Comparison of ENCODE assay signal across 17 cellular contexts in genomic region chr18:54742120-54742519, GRCh38.
"Had no signal": no experiment of that assay in that cellular context is flagged by ENCODE, and none has a peak within 500 bp of the region (broad histone marks: within the 10 kb centered on the region; RNA-seq: fewer than 3 reads in every experiment).

No MANE protein-coding gene starts in this region.

- H2AFZ ChIP-seq: parathyroid adenoma had no signal

- H3K4me1 ChIP-seq: parathyroid adenoma had no signal

- H3K4me1 Mint-ChIP-seq: activated CD4-positive, alpha-beta memory T cell treated with anti-CD3 and anti-CD28 coated beads, Interleukin-2, amount 10 ng/mL, durations not matched to agents 7 days and 5 days; central memory CD8-positive, alpha-beta T cell; neural crest cell; stimulated activated naive CD8-positive, alpha-beta T cell treated with anti-CD3 and anti-CD28 coated beads, Interleukin-15, amount 100 ng/mL, for 72 hours; T-cell had no signal

- H3K27me3 ChIP-seq: heart left ventricle had no signal

- H3K36me3 Mint-ChIP-seq: T-cell had no signal

- H3K9me3 ChIP-seq: heart left ventricle, left ventricle myocardium inferior had no signal

- ATAC-seq: activated CD4-positive, alpha-beta T cell treated with anti-CD3 and anti-CD28 coated beads for 36 hours; activated T-cell treated with anti-CD3 and anti-CD28 coated beads, Interleukin-2, amount 50 U/mL, for 72 hours; stimulated activated naive CD8-positive, alpha-beta T cell treated with anti-CD3 and anti-CD28 coated beads, Interleukin-15, amount 100 ng/mL, for 72 hours; T-cell had no signal

- H3K79me2 ChIP-seq: parathyroid adenoma had no signal

- DNase-seq: activated CD4-positive, alpha-beta memory T cell treated with anti-CD3 and anti-CD28 coated beads, Interleukin-2, amount 10 ng/mL, durations not matched to agents 7 days and 5 days; activated CD4-positive, alpha-beta T cell treated with anti-CD3 and anti-CD28 coated beads for 36 hours; activated CD8-positive, alpha-beta memory T cell treated with anti-CD3 and anti-CD28 coated beads, Interleukin-2, amount 50 U/mL, for 4 hours; activated naive CD4-positive, alpha-beta T cell; activated T-cell treated with anti-CD3 and anti-CD28 coated beads, Interleukin-2, amount 50 U/mL, for 72 hours; dermis blood vessel endothelial cell; endodermal cell; stimulated activated CD4-positive, alpha-beta T cell treated with anti-CD3 and anti-CD28 coated beads, Interleukin-15, amount 100 ng/mL, for 24 hours; stimulated activated CD4-positive, alpha-beta T cell treated with anti-CD3 and anti-CD28 coated beads, Interleukin-4, amount 100 ng/mL, for 24 hours; stimulated activated naive CD8-positive, alpha-beta T cell treated with anti-CD3 and anti-CD28 coated beads, Interleukin-15, amount 100 ng/mL, for 72 hours; T-cell; WERI-Rb-1 had no signal

- H3K27ac ChIP-seq: heart left ventricle, left ventricle myocardium inferior, parathyroid adenoma, WERI-Rb-1 had no signal

- H3K27ac Mint-ChIP-seq: activated CD4-positive, alpha-beta memory T cell treated with anti-CD3 and anti-CD28 coated beads, Interleukin-2, amount 10 ng/mL, durations not matched to agents 7 days and 5 days; activated CD4-positive, alpha-beta T cell treated with anti-CD3 and anti-CD28 coated beads for 36 hours; activated T-cell treated with anti-CD3 and anti-CD28 coated beads, Interleukin-2, amount 50 U/mL, for 72 hours; endodermal cell; stimulated activated naive CD8-positive, alpha-beta T cell treated with anti-CD3 and anti-CD28 coated beads, Interleukin-15, amount 100 ng/mL, for 72 hours; T-cell had no signal

- H3K9me3 Mint-ChIP-seq: activated CD4-positive, alpha-beta memory T cell treated with anti-CD3 and anti-CD28 coated beads, Interleukin-2, amount 10 ng/mL, durations not matched to agents 7 days and 5 days; neural crest cell; stimulated activated naive CD8-positive, alpha-beta T cell treated with anti-CD3 and anti-CD28 coated beads, Interleukin-15, amount 100 ng/mL, for 72 hours; T-cell had no signal

- H3K4me3 ChIP-seq: heart left ventricle, left ventricle myocardium inferior had no signal

- H3K4me3 Mint-ChIP-seq: activated CD4-positive, alpha-beta memory T cell treated with anti-CD3 and anti-CD28 coated beads, Interleukin-2, amount 10 ng/mL, durations not matched to agents 7 days and 5 days; activated CD4-positive, alpha-beta T cell treated with anti-CD3 and anti-CD28 coated beads for 36 hours; activated T-cell treated with anti-CD3 and anti-CD28 coated beads, Interleukin-2, amount 50 U/mL, for 72 hours; central memory CD8-positive, alpha-beta T cell; endodermal cell; neural crest cell; stimulated activated naive CD8-positive, alpha-beta T cell treated with anti-CD3 and anti-CD28 coated beads, Interleukin-15, amount 100 ng/mL, for 72 hours; T-cell had no signal

- H3K36me3 ChIP-seq: heart left ventricle, left ventricle myocardium inferior, WERI-Rb-1 had no signal

- H3K9ac ChIP-seq: parathyroid adenoma had no signal
